10 cellular contexts compared by ENCODE assay signal in the genomic region with DNA sequence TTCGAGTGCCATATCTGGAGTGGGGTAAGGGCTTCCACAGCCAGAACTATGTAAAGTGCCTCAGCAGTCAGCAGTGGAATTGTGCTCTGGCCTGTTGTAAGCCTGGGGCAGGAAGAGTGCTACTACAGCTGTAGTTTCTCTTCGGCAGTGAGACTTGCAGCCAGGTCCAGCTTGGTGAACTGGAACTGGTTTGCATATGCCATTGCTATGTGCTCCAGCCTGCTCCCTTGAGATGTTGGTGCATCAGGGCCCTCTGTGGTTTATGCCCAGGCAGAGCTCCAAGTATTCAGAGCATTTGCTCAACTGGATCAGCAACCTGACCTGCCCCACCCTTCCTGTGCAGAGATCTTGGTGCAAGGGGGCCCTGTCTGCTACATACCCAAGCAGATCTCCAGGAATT. TPM values are rescaled to one million over a fixed set of nuclear protein-coding genes. Genes with fewer than 3 reads are reported as not detected.
DNase-seq lines count a peak whose midpoint lies in the region; ATAC-seq and TF ChIP-seq lines count a peak whose summit lies in the region.
"Had no signal": no experiment of that assay in that cellular context is flagged by ENCODE, and none has a peak within 500 bp of the region (broad histone marks: within the 10 kb centered on the region; RNA-seq: fewer than 3 reads in every experiment).

No MANE protein-coding gene starts in this region.

- H3K9me3 ChIP-seq in adipocyte (ENCODE audit: control insufficient read depth, low read length) (peaks cover 3% of the 10 kb centered on the region), neural progenitor cell (ENCODE audit: low read depth) (no peaks in the 10 kb centered on the region), endodermal cell (ENCODE audit: control insufficient read depth, low read length) (no peaks in the 10 kb centered on the region)
- H3K9me3 ChIP-seq in CD4-positive, alpha-beta memory T cell (ENCODE audit: control insufficient read depth in 1 of 2, low read length in 2 of 2): no peaks in the 10 kb centered on the region

- no peaks in the 10 kb centered on the region for H4K20me1 ChIP-seq in neural progenitor cell (ENCODE audit: low read depth)

- POLR2A ChIA-PET in CD4-positive, alpha-beta memory T cell (lab: Charles Lee; ENCODE audit: partially characterized antibody): no interaction called here

- intact Hi-C loops in CD4-positive, alpha-beta memory T cell (cut with micrococcal nuclease): no loop called here

- H3K27me3 ChIP-seq in adipocyte (replicated peaks; ENCODE audit: control insufficient read depth, insufficient read depth, low read length): no peaks in the 10 kb centered on the region
- no peaks in the 10 kb centered on the region for H3K27me3 ChIP-seq in neural progenitor cell
- H3K27me3 ChIP-seq in endodermal cell (ENCODE audit: control insufficient read depth, insufficient read depth, low read length, poor library complexity, severe bottlenecking): no peaks in the 10 kb centered on the region
- H3K27me3 ChIP-seq in CD4-positive, alpha-beta memory T cell (ENCODE audit: insufficient read depth, low read length): no peaks in the 10 kb centered on the region

- CTCF ChIA-PET in CD4-positive, alpha-beta memory T cell (lab: Charles Lee; ENCODE audit: partially characterized antibody): no interaction called here

- no peak overlapping the region for H3K4me2 ChIP-seq in neural progenitor cell

- H3F3A ChIP-seq in neural progenitor cell (ENCODE audit: low read depth): no peaks in the 10 kb centered on the region

- H3K27ac Mint-ChIP-seq in neural progenitor cell (no peak overlapping the region), HFFc6 (no peak overlapping the region), endodermal cell (no peak overlapping the region)
- no peak overlapping the region for H3K27ac Mint-ChIP-seq in CD4-positive, alpha-beta memory T cell
- H3K27ac Mint-ChIP-seq: activated CD8-positive, alpha-beta T cell treated with anti-CD3 and anti-CD28 coated beads, Interleukin-2, amount 10 ng/mL, durations not matched to agents 7 days and 5 days had no signal

- peak overlapping the region; percentile 46 for H2AFZ ChIP-seq in neural progenitor cell (replicated peaks)

- no peak overlapping the region for H3K27ac ChIP-seq in neural progenitor cell
- H3K27ac ChIP-seq in endodermal cell (ENCODE audit: low read depth, low read length): no peak overlapping the region
- H3K27ac ChIP-seq in CD4-positive, alpha-beta memory T cell (ENCODE audit: low read depth, low read length): no peak overlapping the region

- H3K9me3 Mint-ChIP-seq in neural progenitor cell (no peaks in the 10 kb centered on the region), HFFc6 (peaks cover 37% of the 10 kb centered on the region), endodermal cell (peaks cover 21% of the 10 kb centered on the region)
- H3K9me3 Mint-ChIP-seq in CD4-positive, alpha-beta memory T cell: peaks cover 0 to 15% (median 2%) of the 10 kb centered on the region in 8 donors

- H3K4me1 ChIP-seq in adipocyte (ENCODE audit: control insufficient read depth, insufficient read depth, low read length) (peaks cover 6% of the 10 kb centered on the region), neural progenitor cell (no peaks in the 10 kb centered on the region), endodermal cell (ENCODE audit: control insufficient read depth, insufficient read depth, low read length) (no peaks in the 10 kb centered on the region)
- H3K4me1 ChIP-seq in CD4-positive, alpha-beta memory T cell (ENCODE audit: insufficient read depth, low read length): no peaks in the 10 kb centered on the region

- ATAC-seq in GM18861 (IDR thresholded peaks at IDR 0.05; ENCODE audit: unreplicated experiment): peak; percentile 88
- peak; percentile 60 for ATAC-seq in HG02981 (IDR thresholded peaks at IDR 0.05; ENCODE audit: unreplicated experiment)
- ATAC-seq: activated CD8-positive, alpha-beta T cell treated with anti-CD3 and anti-CD28 coated beads, Interleukin-2, amount 10 ng/mL, durations not matched to agents 7 days and 5 days had no signal

- H3K27me3 Mint-ChIP-seq in neural progenitor cell (ENCODE audit: insufficient read depth, low read depth): peaks cover 2% of the 10 kb centered on the region
- no peaks in the 10 kb centered on the region; the same call in 1 of the 2 replicates for H3K27me3 Mint-ChIP-seq in HFFc6 (ENCODE audit: insufficient read depth)
- H3K27me3 Mint-ChIP-seq in endodermal cell (ENCODE audit: insufficient read depth): no peaks in the 10 kb centered on the region
- no peaks in the 10 kb centered on the region for H3K27me3 Mint-ChIP-seq in CD4-positive, alpha-beta memory T cell

- H3K4me3 Mint-ChIP-seq in neural progenitor cell (no peak overlapping the region), HFFc6 (no peak overlapping the region), endodermal cell (no peak overlapping the region)
- no peak overlapping the region for H3K4me3 Mint-ChIP-seq in CD4-positive, alpha-beta memory T cell
- H3K4me3 Mint-ChIP-seq: activated CD8-positive, alpha-beta T cell treated with anti-CD3 and anti-CD28 coated beads, Interleukin-2, amount 10 ng/mL, durations not matched to agents 7 days and 5 days had no signal

- H3K9ac ChIP-seq in adipocyte (ENCODE audit: low read length): no peak overlapping the region
- no peak overlapping the region for H3K9ac ChIP-seq in neural progenitor cell
- H3K9ac ChIP-seq in endodermal cell (ENCODE audit: extremely low read depth, low read length, poor library complexity, severe bottlenecking): no peak overlapping the region

- H3K4me1 Mint-ChIP-seq in neural progenitor cell: no peaks in the 10 kb centered on the region
- no peaks in the 10 kb centered on the region for H3K4me1 Mint-ChIP-seq in HFFc6 (ENCODE audit: low read depth)
- no peaks in the 10 kb centered on the region for H3K4me1 Mint-ChIP-seq in endodermal cell
- H3K4me1 Mint-ChIP-seq in CD4-positive, alpha-beta memory T cell: no peaks in the 10 kb centered on the region

- no peak for TF ChIP-seq CTCF in neural progenitor cell (IDR thresholded peaks at IDR 0.05)
- no peak for TF ChIP-seq CTCF in HFFc6 (IDR thresholded peaks at IDR 0.05)
- TF ChIP-seq CTCF in endodermal cell (conservative IDR thresholded peaks at IDR 0.05): no peak

- H3K4me3 ChIP-seq in adipocyte (ENCODE audit: low read length) (no peak overlapping the region), neural progenitor cell (no peak overlapping the region), endodermal cell (ENCODE audit: low read length) (no peak overlapping the region)
- no peak overlapping the region for H3K4me3 ChIP-seq in CD4-positive, alpha-beta memory T cell (ENCODE audit: low read length in 2 of 2)

- DNase-seq in adipocyte (ENCODE audit: low read depth): peak; percentile 73
- peak; percentile 2 for DNase-seq in neural progenitor cell (ENCODE audit: low spot score)
- no peak for DNase-seq in NCI-H2227 treated with DMSO at 0.1 percent for 48 hours (lab: John Stamatoyannopoulos, UW)
- DNase-seq in HFFc6: no peak
- DNase-seq in endodermal cell: no peak
- DNase-seq in CD4-positive, alpha-beta memory T cell: no peak
- DNase-seq: activated CD8-positive, alpha-beta T cell treated with anti-CD3 and anti-CD28 coated beads, Interleukin-2, amount 10 ng/mL, durations not matched to agents 7 days and 5 days; effector CD4-positive, alpha-beta T cell had no signal

- 89 to 91% methylated on average over 1 to 2 of the region's 2 CpGs for WGBS in endodermal cell (ENCODE audit: insufficient coverage in 1 of 2, insufficient read length in 1 of 2), 2 experiments

- H3K36me3 Mint-ChIP-seq in neural progenitor cell (no peaks in the 10 kb centered on the region), HFFc6 (ENCODE audit: low read depth) (no peaks in the 10 kb centered on the region), endodermal cell (ENCODE audit: low read depth) (peaks cover 3% of the 10 kb centered on the region)
- no peaks in the 10 kb centered on the region for H3K36me3 Mint-ChIP-seq in CD4-positive, alpha-beta memory T cell

- no peaks in the 10 kb centered on the region for H3K79me2 ChIP-seq in neural progenitor cell (ENCODE audit: low read depth)

- no peaks in the 10 kb centered on the region for H3K36me3 ChIP-seq in adipocyte (ENCODE audit: control insufficient read depth, insufficient read depth, low read length, severe bottlenecking)
- no peaks in the 10 kb centered on the region for H3K36me3 ChIP-seq in neural progenitor cell
- H3K36me3 ChIP-seq in endodermal cell (ENCODE audit: control insufficient read depth, insufficient read depth, low read length): no peaks in the 10 kb centered on the region
- no peaks in the 10 kb centered on the region for H3K36me3 ChIP-seq in CD4-positive, alpha-beta memory T cell (ENCODE audit: insufficient read depth, low read length)

RNA-seq across cellular contexts. Expression of a gene that starts 47.8 kb away (rescaled TPM):
- total RNA-seq in neural progenitor cell (ENCODE audit: low replicate concordance) (0.06 TPM in 1 of 2 replicates, not detected in the other), endodermal cell (under 1 TPM in 1 of 2 donors, not detected in 1; 0.15 TPM)
- under 1 TPM in 5 of 6 experiments, not detected in 1; 0.03 to 0.13 (median 0.05) TPM for total RNA-seq in HFFc6 (2021; fragmentation: NEBNext Ultra II Directional; extraction: Animal tissue kit (Norgen Biotek cat#: 25700))
- 1.1 TPM for polyA plus RNA-seq in endodermal cell (2013, experiment 1 of 2)
- 1.2 TPM for polyA plus RNA-seq in endodermal cell (2013, experiment 2 of 2)
- total RNA-seq in CD4-positive, alpha-beta memory T cell: under 1 TPM in 1 of 2 experiments, not detected in 1; 0.06 TPM
- under 1 TPM in 1 of 2 donors, not detected in 1; 0.05 TPM for polyA plus RNA-seq in CD4-positive, alpha-beta memory T cell
- total RNA-seq: activated CD8-positive, alpha-beta T cell treated with anti-CD3 and anti-CD28 coated beads, Interleukin-2, amount 10 ng/mL, durations not matched to agents 7 days and 5 days had no signal

Comparison
In these comparisons a context has a peak if more than half of its experiments do, and no peak if none do; other contexts are left out.
1. DNase-seq: peak in adipocyte (single experiment) and neural progenitor cell (single experiment); none in NCI-H2227 treated with DMSO at 0.1 percent for 48 hours (single experiment), HFFc6 (single experiment), endodermal cell (single experiment) and CD4-positive, alpha-beta memory T cell (0 of 5).